18 cellular contexts compared by ENCODE assay signal in the genomic region with DNA sequence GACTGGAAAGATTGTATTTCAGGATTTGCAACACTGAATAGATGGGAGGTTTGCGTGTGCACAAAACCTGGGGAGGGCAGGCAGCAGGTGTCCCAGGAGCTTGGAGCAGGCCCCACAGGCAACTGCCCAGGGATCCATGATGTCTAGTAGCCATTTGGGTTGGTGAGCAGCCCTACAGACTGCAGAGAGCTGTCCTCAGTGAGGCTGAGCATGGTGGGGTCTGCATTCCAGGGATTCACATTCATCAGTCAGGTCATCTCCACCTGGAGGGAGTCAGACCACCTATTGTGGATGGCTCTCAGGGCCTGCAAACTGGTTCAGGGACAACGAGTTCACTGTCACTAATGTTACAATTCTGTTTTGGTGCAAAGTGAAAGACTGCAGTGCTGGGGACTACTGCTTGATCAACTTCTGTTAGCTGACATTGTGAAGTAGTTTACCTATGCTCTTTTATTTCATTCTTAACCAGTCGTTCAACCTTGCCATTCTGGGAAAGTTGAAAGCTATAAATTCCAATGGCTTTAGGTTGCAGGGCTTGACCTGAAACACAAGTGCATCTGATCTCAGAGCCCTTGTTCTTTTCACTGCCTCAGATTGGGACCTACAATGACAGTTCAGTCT.
"Had no signal": no experiment of that assay in that cellular context is flagged by ENCODE, and none has a peak within 500 bp of the region (broad histone marks: within the 10 kb centered on the region; RNA-seq: fewer than 3 reads in every experiment).

No MANE protein-coding gene starts in this region.

- FAIRE-seq: RCC 7860 had no signal

- H3K4me1 Mint-ChIP-seq: activated naive CD4-positive, alpha-beta T cell treated with anti-CD3 and anti-CD28 coated beads, Interleukin-2, amount 50 U/mL, for 24 hours had no signal

- H3K9me3 Mint-ChIP-seq: activated naive CD4-positive, alpha-beta T cell treated with anti-CD3 and anti-CD28 coated beads, Interleukin-2, amount 50 U/mL, for 24 hours had no signal

- H3K4me3 Mint-ChIP-seq: activated CD8-positive, alpha-beta T cell treated with anti-CD3 and anti-CD28 coated beads, Interleukin-2, amount 10 ng/mL, durations not matched to agents 7 days and 5 days; activated naive CD4-positive, alpha-beta T cell treated with anti-CD3 and anti-CD28 coated beads, Interleukin-2, amount 50 U/mL, for 24 hours had no signal

- H3K36me3 ChIP-seq: breast epithelium, SJSA1 had no signal

- H3K27me3 ChIP-seq: breast epithelium, SJSA1 had no signal

- H3K9me3 ChIP-seq: breast epithelium, SJSA1 had no signal

- H3K27ac Mint-ChIP-seq: activated CD8-positive, alpha-beta T cell treated with anti-CD3 and anti-CD28 coated beads, Interleukin-2, amount 10 ng/mL, durations not matched to agents 7 days and 5 days; activated naive CD4-positive, alpha-beta T cell treated with anti-CD3 and anti-CD28 coated beads, Interleukin-2, amount 50 U/mL, for 24 hours had no signal

- H3K4me3 ChIP-seq: breast epithelium, K562, SJSA1 had no signal

- H3K27ac ChIP-seq: breast epithelium, SJSA1 had no signal

- ATAC-seq: activated CD8-positive, alpha-beta T cell treated with anti-CD3 and anti-CD28 coated beads, Interleukin-2, amount 10 ng/mL, durations not matched to agents 7 days and 5 days had no signal

- H3K4me1 ChIP-seq: breast epithelium, SJSA1 had no signal

- H3K27me3 Mint-ChIP-seq: activated naive CD4-positive, alpha-beta T cell treated with anti-CD3 and anti-CD28 coated beads, Interleukin-2, amount 50 U/mL, for 24 hours had no signal

- DNase-seq: activated CD4-positive, alpha-beta T cell treated with anti-CD3 and anti-CD28 coated beads, Interleukin-2, amount 50 U/mL, for 4 hours; activated CD4-positive, CD25-positive, alpha-beta regulatory T cell treated with anti-CD3 and anti-CD28 coated beads, Interleukin-2, amount 50 U/mL, for 72 hours; activated CD8-positive, alpha-beta memory T cell treated with anti-CD3 and anti-CD28 coated beads, Interleukin-2, amount 50 U/mL, for 48 hours; activated CD8-positive, alpha-beta T cell treated with anti-CD3 and anti-CD28 coated beads, Interleukin-2, amount 10 ng/mL, durations not matched to agents 7 days and 5 days; activated naive CD4-positive, alpha-beta T cell; activated T-cell treated with anti-CD3 and anti-CD28 coated beads, Interleukin-2, amount 50 U/mL, for 1 hour; aorta; central memory CD4-positive, alpha-beta T cell; NCI-H1048; NCI-H187 treated with DMSO at 0.1 percent for 48 hours; NCI-H2081 treated with DMSO at 0.1 percent for 48 hours; NCI-H446 treated with DMSO at 0.1 percent for 48 hours; NK-92 treated with Interleukin-12 subunit alpha and Interleukin-12 subunit beta, amount 100 ng/mL, for 24 hours had no signal
